Comparison of ENCODE assay signal across 6 cellular contexts in genomic region chr17:80507177-80507576, GRCh38. TPM values are rescaled to one million over a fixed set of nuclear protein-coding genes. Genes with fewer than 3 reads are reported as not detected.
"Had no signal": no experiment of that assay in that cellular context is flagged by ENCODE, and none has a peak within 500 bp of the region (broad histone marks: within the 10 kb centered on the region; RNA-seq: fewer than 3 reads in every experiment).

No MANE protein-coding gene starts in this region.

RNA-seq across cellular contexts. Expression of gene NPTX1, which starts 30.8 kb away (rescaled TPM):
- total RNA-seq: HepG2, HT-29, Right ventricle myocardium inferior, SJCRH30 had no signal
- polyA plus RNA-seq: IgD-negative memory B cell, K562 had no signal
